Comparison of ENCODE assay signal across 1 cellular context in the genomic region with DNA sequence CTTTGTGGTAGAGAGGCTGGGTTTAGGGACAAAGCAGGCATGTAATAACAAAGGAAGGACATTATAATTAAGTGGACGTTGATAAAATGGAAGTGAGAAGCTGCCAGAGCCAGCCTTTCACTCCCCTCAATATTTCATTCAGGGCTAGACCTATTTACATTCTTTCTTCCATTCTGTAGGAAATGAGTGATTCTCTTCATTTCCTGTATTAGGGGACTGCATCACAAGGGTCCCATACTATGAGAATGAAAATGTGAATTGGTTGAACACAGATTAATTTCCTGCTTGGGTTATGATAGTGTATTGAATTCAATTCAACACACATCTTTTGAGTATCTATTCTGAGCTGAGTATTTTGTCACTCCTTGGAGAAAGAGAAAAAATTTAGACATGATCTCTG.
TF ChIP-seq lines count a peak whose summit lies in the region.

No MANE protein-coding gene starts in this region.

TF ChIP-seq in IMR-90, 13 proteins besides CTCF, POLR2A, EP300 and RAD21 (continued from another document):
- TF ChIP-seq ELK1 (IDR thresholded peaks at IDR 0.05; ENCODE audit: borderline replicate concordance, low read depth, low read length) (no peak), RFX5 (IDR thresholded peaks at IDR 0.05; ENCODE audit: low read depth, low read length) (no peak), NFE2L2 (IDR thresholded peaks at IDR 0.05; ENCODE audit: low read depth, low read length) (no peak)
